In genomic region chr12:31363416-31363809, GRCh38 we compare ENCODE assay signal across 11 cellular contexts. TPM values are rescaled to one million over a fixed set of nuclear protein-coding genes. Genes with fewer than 3 reads are reported as not detected.
A peak's percentile ranks its signal among the peaks of the same experiment; 100 is the strongest.
DNase-seq lines count a peak whose midpoint lies in the region; ATAC-seq, FAIRE-seq and TF ChIP-seq lines count a peak whose summit lies in the region.
"Had no signal": no experiment of that assay in that cellular context is flagged by ENCODE, and none has a peak within 500 bp of the region (broad histone marks: within the 10 kb centered on the region; RNA-seq: fewer than 3 reads in every experiment).

No MANE protein-coding gene starts in this region.

- H3K27me3 Mint-ChIP-seq in activated naive CD4-positive, alpha-beta T cell treated with anti-CD3 and anti-CD28 coated beads, Interleukin-2, amount 10 ng/mL, durations not matched to agents 7 days and 5 days, result peaks cover 12% of the 10 kb centered on the region
- H3K27me3 Mint-ChIP-seq in brain (peaks cover 6% of the 10 kb centered on the region), type B pancreatic cell (peaks cover 3% of the 10 kb centered on the region)

- DNase-seq in activated naive CD4-positive, alpha-beta T cell treated with anti-CD3 and anti-CD28 coated beads, Interleukin-2, amount 10 ng/mL, durations not matched to agents 7 days and 5 days, result no peak
- DNase-seq in activated naive CD4-positive, alpha-beta T cell treated with anti-CD3 and anti-CD28 coated beads, Interleukin-2, amount 50 U/mL, for 16 hours, result no peak
- no peak for DNase-seq in type B pancreatic cell (ENCODE audit: extremely low spot score, unreplicated experiment)
- DNase-seq in frontal cortex (ENCODE audit: low spot score in 2 of 2), result no peak
- DNase-seq: central memory CD4-positive, alpha-beta T cell; glutamatergic neuron; stimulated activated CD4-positive, alpha-beta T cell treated with anti-CD3 and anti-CD28 coated beads, Interleukin-4, amount 100 ng/mL, for 4 hours had no signal

- TF ChIP-seq CTCF in brain (conservative IDR thresholded peaks at IDR 0.05), result no peak
- TF ChIP-seq CTCF in type B pancreatic cell (conservative IDR thresholded peaks at IDR 0.05), result no peak

- no peak for FAIRE-seq in frontal cortex (lab: Jason Lieb, UNC)

- CTCF ChIA-PET in activated naive CD4-positive, alpha-beta T cell treated with anti-CD3 and anti-CD28 coated beads, Interleukin-2, amount 10 ng/mL, durations not matched to agents 7 days and 5 days (lab: Charles Lee), result interaction anchor here (1.0 to 2.9 kb wide), 8 partner anchors 11 to 273 kb away, joined by 3 to 22 read pairs (median 6); partner anchors contain the start of gene SINHCAF

- H3K9me3 Mint-ChIP-seq in activated naive CD4-positive, alpha-beta T cell treated with anti-CD3 and anti-CD28 coated beads, Interleukin-2, amount 10 ng/mL, durations not matched to agents 7 days and 5 days, result no peaks in the 10 kb centered on the region
- H3K9me3 Mint-ChIP-seq in brain (peaks cover 0 to 6% (median 0%) of the 10 kb centered on the region in 5 experiments), type B pancreatic cell (no peaks in the 10 kb centered on the region)

- H3K4me3 Mint-ChIP-seq in activated naive CD4-positive, alpha-beta T cell treated with anti-CD3 and anti-CD28 coated beads, Interleukin-2, amount 10 ng/mL, durations not matched to agents 7 days and 5 days, result peak overlapping the region; percentile 65
- peak overlapping the region in 2 of 5 experiments; percentile 41 to 72 for H3K4me3 Mint-ChIP-seq in brain
- peak overlapping the region; percentile 72 for H3K4me3 Mint-ChIP-seq in type B pancreatic cell

- no peaks in the 10 kb centered on the region for H3K36me3 Mint-ChIP-seq in activated naive CD4-positive, alpha-beta T cell treated with anti-CD3 and anti-CD28 coated beads, Interleukin-2, amount 10 ng/mL, durations not matched to agents 7 days and 5 days
- H3K36me3 Mint-ChIP-seq in brain (no peaks in the 10 kb centered on the region), type B pancreatic cell (no peaks in the 10 kb centered on the region)

- ATAC-seq in HG03558 (IDR thresholded peaks at IDR 0.05; ENCODE audit: extremely low read depth, unreplicated experiment), result peak; percentile 16
- no peak for ATAC-seq in GM21360 (IDR thresholded peaks at IDR 0.05; ENCODE audit: unreplicated experiment)
- ATAC-seq in GM21619 (IDR thresholded peaks at IDR 0.05; ENCODE audit: unreplicated experiment), result no peak

- H3K4me1 Mint-ChIP-seq in activated naive CD4-positive, alpha-beta T cell treated with anti-CD3 and anti-CD28 coated beads, Interleukin-2, amount 10 ng/mL, durations not matched to agents 7 days and 5 days, result peaks cover 34% of the 10 kb centered on the region
- H3K4me1 Mint-ChIP-seq in brain (peaks cover 23% of the 10 kb centered on the region), type B pancreatic cell (ENCODE audit: unreplicated experiment) (peaks cover 18% of the 10 kb centered on the region)

- peak overlapping the region; percentile 92 for H3K27ac Mint-ChIP-seq in activated naive CD4-positive, alpha-beta T cell treated with anti-CD3 and anti-CD28 coated beads, Interleukin-2, amount 10 ng/mL, durations not matched to agents 7 days and 5 days
- H3K27ac Mint-ChIP-seq in brain, result peak overlapping the region in 3 of 5 experiments; percentile 97 to 98 (median 98)
- H3K27ac Mint-ChIP-seq in type B pancreatic cell, result peak overlapping the region; percentile 87

RNA-seq across cellular contexts. Expression of gene SINHCAF, which starts 37.5 kb away (rescaled TPM):
- polyA plus RNA-seq in brain (ENCODE audit: insufficient read depth, low read depth, low replicate concordance), result 118 TPM
- 154 and 285 TPM in 2 replicates for total RNA-seq in type B pancreatic cell (ENCODE audit: low replicate concordance)
- total RNA-seq in frontal cortex, result 16.7 TPM
